1 cellular context compared by ENCODE assay signal in the genomic region with DNA sequence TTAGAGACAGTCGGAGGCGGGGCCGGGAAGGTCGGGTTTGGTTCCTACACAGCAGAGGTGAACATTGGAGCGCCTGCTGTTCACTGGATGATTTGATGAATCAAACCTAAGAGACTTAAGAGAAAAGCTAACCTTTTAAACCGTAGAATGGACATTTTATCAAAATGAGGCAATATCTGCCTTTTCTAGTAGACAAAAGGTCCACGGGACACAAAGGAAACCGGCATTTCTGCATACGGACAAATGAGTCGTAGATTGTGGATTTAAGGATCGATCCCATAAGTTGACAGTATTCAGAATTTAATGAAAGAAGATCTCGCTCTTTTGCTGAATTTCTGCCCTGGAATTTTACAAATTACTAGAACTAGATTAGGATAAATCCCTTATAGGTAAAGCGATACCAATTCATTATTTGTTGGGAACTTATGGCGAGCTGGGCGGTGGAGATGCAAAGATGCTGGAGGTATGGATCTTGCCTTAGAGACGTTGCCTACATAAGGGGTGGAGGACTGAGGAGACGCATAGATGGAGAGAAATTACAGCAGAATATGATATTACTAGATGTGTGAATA.
TF ChIP-seq lines count a peak whose summit lies in the region.

No MANE protein-coding gene starts in this region.

TF ChIP-seq in IMR-90, 13 proteins besides CTCF, POLR2A, EP300 and RAD21:
- TF ChIP-seq RFX5 (IDR thresholded peaks at IDR 0.05; ENCODE audit: low read depth, low read length) (no peak), FOS (IDR thresholded peaks at IDR 0.05; ENCODE audit: low read depth, low read length) (no peak), MAFK (IDR thresholded peaks at IDR 0.05; ENCODE audit: low read depth, low read length) (no peak), SMC3 (IDR thresholded peaks at IDR 0.05; ENCODE audit: low read depth, low read length) (no peak), CHD1 (IDR thresholded peaks at IDR 0.05; ENCODE audit: low read depth, low read length) (no peak), NFE2L2 (IDR thresholded peaks at IDR 0.05; ENCODE audit: low read depth, low read length) (no peak), RCOR1 (IDR thresholded peaks at IDR 0.05; ENCODE audit: insufficient replicate concordance, low read length) (no peak), CEBPB (IDR thresholded peaks at IDR 0.05; ENCODE audit: low read depth, low read length) (no peak), BHLHE40 (IDR thresholded peaks at IDR 0.05; ENCODE audit: low read depth, low read length) (no peak), MAZ (IDR thresholded peaks at IDR 0.05; ENCODE audit: borderline replicate concordance, low read depth, low read length) (no peak), MXI1 (IDR thresholded peaks at IDR 0.05; ENCODE audit: borderline replicate concordance, low read depth, low read length) (no peak)
- TF ChIP-seq, protein P1, sequence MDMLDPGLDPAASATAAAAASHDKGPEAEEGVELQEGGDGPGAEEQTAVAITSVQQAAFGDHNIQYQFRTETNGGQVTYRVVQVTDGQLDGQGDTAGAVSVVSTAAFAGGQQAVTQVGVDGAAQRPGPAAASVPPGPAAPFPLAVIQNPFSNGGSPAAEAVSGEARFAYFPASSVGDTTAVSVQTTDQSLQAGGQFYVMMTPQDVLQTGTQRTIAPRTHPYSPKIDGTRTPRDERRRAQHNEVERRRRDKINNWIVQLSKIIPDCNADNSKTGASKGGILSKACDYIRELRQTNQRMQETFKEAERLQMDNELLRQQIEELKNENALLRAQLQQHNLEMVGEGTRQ (IDR thresholded peaks at IDR 0.05; ENCODE audit: low read depth, low read length), result no peak
- TF ChIP-seq, protein P2, sequence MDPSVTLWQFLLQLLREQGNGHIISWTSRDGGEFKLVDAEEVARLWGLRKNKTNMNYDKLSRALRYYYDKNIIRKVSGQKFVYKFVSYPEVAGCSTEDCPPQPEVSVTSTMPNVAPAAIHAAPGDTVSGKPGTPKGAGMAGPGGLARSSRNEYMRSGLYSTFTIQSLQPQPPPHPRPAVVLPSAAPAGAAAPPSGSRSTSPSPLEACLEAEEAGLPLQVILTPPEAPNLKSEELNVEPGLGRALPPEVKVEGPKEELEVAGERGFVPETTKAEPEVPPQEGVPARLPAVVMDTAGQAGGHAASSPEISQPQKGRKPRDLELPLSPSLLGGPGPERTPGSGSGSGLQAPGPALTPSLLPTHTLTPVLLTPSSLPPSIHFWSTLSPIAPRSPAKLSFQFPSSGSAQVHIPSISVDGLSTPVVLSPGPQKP (IDR thresholded peaks at IDR 0.05; ENCODE audit: borderline replicate concordance, low read depth, low read length), result no peak
